8 cellular contexts compared by ENCODE assay signal in the genomic region with DNA sequence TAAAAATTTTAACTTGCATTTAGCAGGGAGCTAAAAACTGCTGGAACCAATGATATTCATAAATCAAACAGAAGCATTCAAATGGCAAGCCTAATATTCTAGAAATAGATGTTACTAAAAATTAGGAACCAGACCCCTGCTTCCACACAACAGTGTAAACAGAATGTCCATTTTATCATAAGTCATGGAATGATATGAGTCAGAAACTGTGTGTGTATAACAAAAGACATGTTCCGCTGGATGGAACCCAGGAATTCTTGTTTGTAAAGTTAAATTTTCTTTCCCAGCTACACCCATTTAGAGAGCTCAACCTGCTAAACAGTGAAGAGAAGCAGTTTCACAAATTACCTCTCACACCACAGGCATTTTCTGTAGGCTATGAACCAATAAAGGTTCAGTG.
A peak's percentile ranks its signal among the peaks of the same experiment; 100 is the strongest.
DNase-seq lines count a peak whose midpoint lies in the region; ATAC-seq, FAIRE-seq and TF ChIP-seq lines count a peak whose summit lies in the region.
"Not testable (repeated sequence)": the region's sequence is repeated elsewhere in the genome, so short reads cannot be mapped to it uniquely, and the experiment has no call there.

No MANE protein-coding gene starts in this region.

- H3K4me3 ChIP-seq in adipocyte (ENCODE audit: low read length) (peak overlapping the region; percentile 44), thoracic aorta (peak overlapping the region; percentile 50)
- not testable (repeated sequence) for H3K4me3 ChIP-seq in bronchial epithelial cell (ENCODE audit: low read depth, low read length); osteoblast (ENCODE audit: insufficient read depth, low read length)

- not testable (repeated sequence) for FAIRE-seq in bronchial epithelial cell (lab: Jason Lieb, UNC)

- H3K27ac ChIP-seq in osteoblast (ENCODE audit: low read depth, low read length) (peak overlapping the region; percentile 45), thoracic aorta (peak overlapping the region in 1 of 2 donors; percentile 53)

- H3K4me1 ChIP-seq in adipocyte (ENCODE audit: control insufficient read depth, insufficient read depth, low read length); osteoblast (ENCODE audit: insufficient read depth, low read length); thoracic aorta (ENCODE audit: control insufficient read depth in 1 of 2, low read depth in 2 of 2): not testable (repeated sequence)

- peak; percentile 59 for ATAC-seq in thoracic aorta (ENCODE audit: insufficient number of reproducible peaks, low FRiP score, low read depth)

- DNase-seq in DMS53 (lab: John Stamatoyannopoulos, UW) (peak; percentile 25), M059J (ENCODE audit: low read depth) (peak; percentile 44), adipocyte (ENCODE audit: low read depth) (peak; percentile 55), bronchial epithelial cell (ENCODE audit: low read depth) (peak; percentile 79), fibroblast of gingiva (ENCODE audit: low read depth) (peak; percentile 49), glomerular visceral epithelial cell (ENCODE audit: extremely low spot score) (peak; percentile 37)
- DNase-seq in osteoblast (ENCODE audit: insufficient read length, low spot score, missing footprints); thoracic aorta (ENCODE audit: low spot score): not testable (repeated sequence)

- TF ChIP-seq CTCF in bronchial epithelial cell (IDR thresholded peaks at IDR 0.05; ENCODE audit: insufficient read depth, low read length, severe bottlenecking); osteoblast (IDR thresholded peaks at IDR 0.05; ENCODE audit: extremely low read depth, low read depth, low read length); thoracic aorta (IDR thresholded peaks at IDR 0.05): not testable (repeated sequence)

- H4K20me1 ChIP-seq in osteoblast (ENCODE audit: insufficient read depth, low read length): not testable (repeated sequence)

- H3K27me3 ChIP-seq in adipocyte (replicated peaks; ENCODE audit: control insufficient read depth, insufficient read depth, low read length); bronchial epithelial cell (ENCODE audit: control insufficient read depth, insufficient read depth, low read length); osteoblast (ENCODE audit: insufficient read depth, low read length); thoracic aorta (replicated peaks; ENCODE audit: insufficient read depth): not testable (repeated sequence)

- H3K36me3 ChIP-seq in adipocyte (ENCODE audit: control insufficient read depth, insufficient read depth, low read length, severe bottlenecking); bronchial epithelial cell (ENCODE audit: control insufficient read depth, insufficient read depth, low read length); osteoblast (ENCODE audit: insufficient read depth, low read length); thoracic aorta: not testable (repeated sequence)

- H3K9me3 ChIP-seq in adipocyte (ENCODE audit: control insufficient read depth, low read length); osteoblast (ENCODE audit: low read depth, low read length); thoracic aorta: not testable (repeated sequence)

- H2AFZ ChIP-seq in osteoblast (ENCODE audit: low read length): not testable (repeated sequence)

- peak overlapping the region; percentile 32 for H3K4me2 ChIP-seq in osteoblast (ENCODE audit: insufficient read depth, low read length)

- H3K79me2 ChIP-seq in osteoblast (ENCODE audit: insufficient read depth, low read length): not testable (repeated sequence)

- not testable (repeated sequence) for H3K9ac ChIP-seq in adipocyte (ENCODE audit: low read length)
